ENCODE assay signal across 8 cellular contexts in genomic region chr7:66825538-66825937, GRCh38.
DNase-seq lines count a peak whose midpoint lies in the region; ATAC-seq, FAIRE-seq and TF ChIP-seq lines count a peak whose summit lies in the region.
"Not testable (repeated sequence)": the region's sequence is repeated elsewhere in the genome, so short reads cannot be mapped to it uniquely, and the experiment has no call there.

No MANE protein-coding gene starts in this region.

- H4K20me1 ChIP-seq in OCI-LY7 (ENCODE audit: insufficient read depth, low read length); K562 (replicated peaks; ENCODE audit: control insufficient read depth, insufficient read depth, low read length): not testable (repeated sequence)

- not testable (repeated sequence) for H3K9ac ChIP-seq in K562 (ENCODE audit: insufficient read depth in 1 of 2, low read depth in 2 of 2, low read length in 2 of 2)

- ATAC-seq in activated CD4-positive, alpha-beta T cell treated with anti-CD3 and anti-CD28 coated beads for 36 hours, result peak; percentile 86
- peak; percentile 86 for ATAC-seq in K562
- not testable (repeated sequence) for ATAC-seq in left cardiac atrium

- BruUV-seq in OCI-LY7 (replicated peaks; lab: Mats Ljungman, UMichigan); K562 (replicated peaks; lab: Mats Ljungman, UMichigan): not testable (repeated sequence)

- H3K36me3 ChIP-seq in OCI-LY7 (ENCODE audit: insufficient read depth, low read length); K562 (ENCODE audit: control insufficient read depth, insufficient read depth, low read length): not testable (repeated sequence)

- H3K27me3 Mint-ChIP-seq in activated CD4-positive, alpha-beta T cell treated with anti-CD3 and anti-CD28 coated beads for 36 hours; type B pancreatic cell: not testable (repeated sequence)

- peak; percentile 98 for FAIRE-seq in K562 (lab: Jason Lieb, UNC)

- not testable (repeated sequence) for H2AFZ ChIP-seq in OCI-LY7 (ENCODE audit: low read length); K562 (ENCODE audit: low read depth, low read length)

- H3K9me3 Mint-ChIP-seq in activated CD4-positive, alpha-beta T cell treated with anti-CD3 and anti-CD28 coated beads for 36 hours (ENCODE audit: low read depth); type B pancreatic cell: not testable (repeated sequence)

- H3K4me2 ChIP-seq in OCI-LY7 (ENCODE audit: low read length); K562 (ENCODE audit: insufficient read depth, low read length): not testable (repeated sequence)

- not testable (repeated sequence) for H3K27ac ChIP-seq in OCI-LY7 (ENCODE audit: low read depth, low read length, poor library complexity, severe bottlenecking); K562 (ENCODE audit: extremely low read depth, low read depth, low read length)

- H3K4me1 Mint-ChIP-seq in activated CD4-positive, alpha-beta T cell treated with anti-CD3 and anti-CD28 coated beads for 36 hours; type B pancreatic cell (ENCODE audit: unreplicated experiment): not testable (repeated sequence)

- H3K27ac Mint-ChIP-seq in activated CD4-positive, alpha-beta T cell treated with anti-CD3 and anti-CD28 coated beads for 36 hours; type B pancreatic cell: not testable (repeated sequence)

- intact Hi-C loops in OCI-LY7 (cut with micrococcal nuclease; ENCODE audit: unreplicated experiment) (loop anchor here (10.0 kb wide), 1 partner anchor 179 kb away; no protein-coding TSS in a partner anchor), posterior vena cava (cut with DNase I) (loop anchor here in 1 of 2 donors (1.0 kb wide), 1 partner anchor 14 kb away; no protein-coding TSS in a partner anchor)
- intact Hi-C loops in activated CD4-positive, alpha-beta T cell treated with anti-CD3 and anti-CD28 coated beads for 36 hours (cut with DNase I, micrococcal nuclease), result loop anchor here in 1 of 2 experiments (5.0 kb wide), 1 partner anchor 177 kb away; no protein-coding TSS in a partner anchor
- intact Hi-C loops in K562 (cut with micrococcal nuclease); left cardiac atrium (cut with DNase I): not testable (repeated sequence)

- not testable (repeated sequence) for H3K9me2 ChIP-seq in OCI-LY7 (ENCODE audit: insufficient read depth, low read length)

- CTCF ChIA-PET in OCI-LY7 (lab: Charles Lee; ENCODE audit: unreplicated experiment); K562 (lab: Yijun Ruan, JAX; ENCODE audit: low intra/inter-chr PET ratio): not testable (repeated sequence)
- CTCF ChIA-PET in activated CD4-positive, alpha-beta T cell treated with anti-CD3 and anti-CD28 coated beads for 36 hours (lab: Charles Lee), result interaction anchor here (0.5 to 1.3 kb wide), 3 partner anchors 76 to 172 kb away, joined by 3 read pairs; no protein-coding TSS in a partner anchor

- not testable (repeated sequence) for H3K4me3 Mint-ChIP-seq in activated CD4-positive, alpha-beta T cell treated with anti-CD3 and anti-CD28 coated beads for 36 hours; type B pancreatic cell

- not testable (repeated sequence) for H3K9me1 ChIP-seq in K562 (ENCODE audit: control insufficient read depth, insufficient read depth, low read length)

- H3K36me3 Mint-ChIP-seq in activated CD4-positive, alpha-beta T cell treated with anti-CD3 and anti-CD28 coated beads for 36 hours (ENCODE audit: low read depth); type B pancreatic cell: not testable (repeated sequence)

- peak; percentile 49 to 76 for TF ChIP-seq RAD21 in K562 (CRISPR knock-in tag; conservative IDR thresholded peaks at IDR 0.05 in 1 of 2, IDR thresholded peaks at IDR 0.05 in 1 of 2)

- not testable (repeated sequence) for H3K4me3 ChIP-seq in GM12865 (ENCODE audit: low read depth, low read length); OCI-LY7 (ENCODE audit: low read depth, low read length, poor library complexity, severe bottlenecking); K562

- not testable (repeated sequence) for TF ChIP-seq EP300 in K562 (IDR thresholded peaks at IDR 0.05; ENCODE audit: low read length)

- TF ChIP-seq CTCF in GM12865 (IDR thresholded peaks at IDR 0.05; ENCODE audit: insufficient read depth, low read depth, low read length, missing control alignments), result peak; percentile 17
- peak; percentile 45 for TF ChIP-seq CTCF in LNCAP (IDR thresholded peaks at IDR 0.05)
- peak; percentile 68 for TF ChIP-seq CTCF in OCI-LY7 (conservative IDR thresholded peaks at IDR 0.05; ENCODE audit: low read length)
- TF ChIP-seq CTCF in K562 (IDR thresholded peaks at IDR 0.05 in 2 of 3, conservative IDR thresholded peaks at IDR 0.05 in 1 of 3; ENCODE audit: insufficient read depth in 2 of 3, low read depth in 1 of 3, low read length in 3 of 3), result peak; percentile 43 to 63 (median 56)
- peak; percentile 70 for TF ChIP-seq CTCF in type B pancreatic cell (conservative IDR thresholded peaks at IDR 0.05)

- TF ChIP-seq POLR2A in K562 (conservative IDR thresholded peaks at IDR 0.05), result not testable (repeated sequence)

- DNase-seq in GM12865 (ENCODE audit: low read depth), result peak; percentile 71
- DNase-seq in OCI-LY7 (ENCODE audit: low spot score), result peak; percentile 63
- peak; percentile 78 for DNase-seq in activated CD4-positive, alpha-beta T cell treated with anti-CD3 and anti-CD28 coated beads for 36 hours
- DNase-seq in K562 (ENCODE audit: extremely low read depth in 1 of 4, low spot score in 3 of 4), result peak; percentile 35 to 79 (median 43)
- peak; percentile 16 for DNase-seq in left cardiac atrium
- DNase-seq in posterior vena cava (ENCODE audit: low spot score), result peak; percentile 50
- not testable (repeated sequence) for DNase-seq in type B pancreatic cell (ENCODE audit: extremely low spot score, unreplicated experiment)

- not testable (repeated sequence) for H3K9me3 ChIP-seq in OCI-LY7 (ENCODE audit: low read length); K562 (replicated peaks; ENCODE audit: control insufficient read depth, insufficient read depth, low read depth, low read length)

- POLR2A ChIA-PET in OCI-LY7 (lab: Charles Lee); activated CD4-positive, alpha-beta T cell treated with anti-CD3 and anti-CD28 coated beads for 36 hours (lab: Charles Lee); K562 (lab: Yijun Ruan, JAX): not testable (repeated sequence)

- in situ Hi-C loops in K562 (cut with MboI), result not testable (repeated sequence)

- 14% methylated on average over 2 of the region's 2 CpGs for WGBS in K562 (ENCODE audit: insufficient coverage, low coverage, missing lambda C conversion rate)

- not testable (repeated sequence) for H3K4me1 ChIP-seq in OCI-LY7 (ENCODE audit: insufficient read depth, low read length, poor library complexity, severe bottlenecking); K562 (replicated peaks in 1 of 2; ENCODE audit: control insufficient read depth in 2 of 2, insufficient read depth in 2 of 2, low read length in 2 of 2)

- not testable (repeated sequence) for H3K79me2 ChIP-seq in OCI-LY7 (ENCODE audit: insufficient read depth, low read depth, low read length); K562 (ENCODE audit: control insufficient read depth, insufficient read depth, low read length)

- H3K27me3 ChIP-seq in K562 (ENCODE audit: control insufficient read depth in 2 of 2, insufficient read depth in 2 of 2, low read length in 2 of 2), result not testable (repeated sequence)

TF ChIP-seq in K562, 482 proteins besides CTCF, POLR2A, EP300 and RAD21:
- TF ChIP-seq TRIM24 (IDR thresholded peaks at IDR 0.05) (0 out of 4 replicates have a peak, but pooled peaks of 1 of the 2 experiments have one; percentile 8), SPI1 (IDR thresholded peaks at IDR 0.05; ENCODE audit: borderline replicate concordance, low read depth, low read length) (peak; percentile 92), CBX5 (IDR thresholded peaks at IDR 0.05; ENCODE audit: borderline replicate concordance, low read depth) (peak; percentile 56; the same call in 1 of the 2 replicates), ZNF785 (CRISPR knock-in tag; IDR thresholded peaks at IDR 0.05) (0 out of 2 replicates have a peak, but pooled peaks have one; percentile 38), TRIM28 (IDR thresholded peaks at IDR 0.05) (0 out of 2 replicates have a peak, but pooled peaks have one; percentile 71), SMC3 (conservative IDR thresholded peaks at IDR 0.05; ENCODE audit: insufficient read depth, low read depth, low read length) (0 out of 2 replicates have a peak, but pooled peaks have one; percentile 7), ZNF766 (CRISPR knock-in tag; conservative IDR thresholded peaks at IDR 0.05) (peak; percentile 71; the same call in 1 of the 2 replicates), FOXA3 (CRISPR knock-in tag; conservative IDR thresholded peaks at IDR 0.05 in 1 of 2, IDR thresholded peaks at IDR 0.05 in 1 of 2) (0 out of 4 replicates have a peak, but pooled peaks of 1 of the 2 experiments have one; percentile 43), CC2D1A (IDR thresholded peaks at IDR 0.05) (peak; percentile 35; the same call in 1 of the 2 replicates)

Comparison
In these comparisons a context has a peak if more than half of its experiments do, and no peak if none do; other contexts are left out.
1. CTCF ChIP-seq: peak in every context shown above with its lines; median percentile 70 in type B pancreatic cell; 68 in OCI-LY7; 56 in K562; 45 in LNCAP; 17 in GM12865.